1 cellular context compared by ENCODE assay signal in genomic region chr17:73283841-73284282, GRCh38.
TF ChIP-seq lines count a peak whose summit lies in the region.

No MANE protein-coding gene starts in this region.

TF ChIP-seq in HEK293, 187 proteins besides CTCF, POLR2A, EP300 and RAD21 (continued from another document):
- TF ChIP-seq ZBTB1 (tag by site-specific recombination; IDR thresholded peaks at IDR 0.05) (no peak), PATZ1 (tag by site-specific recombination; IDR thresholded peaks at IDR 0.05) (peak; percentile 41; the same call in 1 of the 2 replicates), ZNF548 (tag by site-specific recombination; IDR thresholded peaks at IDR 0.05) (no peak), ZNF654 (tag by site-specific recombination; IDR thresholded peaks at IDR 0.05; ENCODE audit: low read depth) (no peak), SP7 (tag by site-specific recombination; IDR thresholded peaks at IDR 0.05) (no peak), ZNF544 (tag by site-specific recombination; IDR thresholded peaks at IDR 0.05) (no peak), ZNF398 (tag by site-specific recombination; IDR thresholded peaks at IDR 0.05) (peak; percentile 26; the same call in 1 of the 2 replicates), BCL11B (tag by site-specific recombination; IDR thresholded peaks at IDR 0.05; ENCODE audit: low read depth) (no peak), ZNF341 (tag by site-specific recombination; IDR thresholded peaks at IDR 0.05; ENCODE audit: low read depth) (peak; percentile 99)
